8 cellular contexts compared by ENCODE assay signal in the genomic region with DNA sequence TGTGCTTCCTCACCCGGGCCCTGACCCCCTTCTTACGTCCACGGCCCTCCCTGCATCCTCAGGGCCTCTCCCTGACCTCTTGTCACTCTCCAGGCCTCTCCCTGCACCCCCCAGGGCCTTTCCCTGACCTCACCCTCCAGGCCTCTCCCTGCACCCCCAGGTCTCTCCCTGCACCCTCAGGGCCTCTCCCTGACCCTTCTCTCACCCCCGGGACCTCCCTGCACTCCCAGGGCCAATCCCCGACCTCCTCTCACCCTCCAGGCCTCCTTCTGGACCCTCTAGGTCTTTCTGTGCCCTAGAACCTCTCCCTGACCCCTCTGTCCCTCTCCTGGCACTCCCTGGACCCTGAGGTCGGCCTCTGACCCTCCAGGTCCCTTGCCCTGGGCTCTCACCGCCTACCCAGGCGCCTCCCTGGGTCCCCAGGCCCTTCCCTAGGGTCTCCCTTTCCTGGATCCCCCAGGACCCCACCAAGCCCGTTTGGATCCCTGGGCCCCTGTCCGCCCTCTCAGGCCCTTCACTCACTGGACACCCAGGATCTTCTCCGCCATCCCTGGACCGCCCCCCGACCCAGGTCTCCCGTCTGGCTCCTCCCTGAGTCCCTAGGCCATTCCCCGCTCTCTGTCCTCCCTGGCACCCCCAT. TPM values are rescaled to one million over a fixed set of nuclear protein-coding genes. Genes with fewer than 3 reads are reported as not detected.
A peak's percentile ranks its signal among the peaks of the same experiment; 100 is the strongest.
DNase-seq lines count a peak whose midpoint lies in the region; ATAC-seq, FAIRE-seq and TF ChIP-seq lines count a peak whose summit lies in the region.

No MANE protein-coding gene starts in this region.

- H3K27me3 ChIP-seq in H7 (ENCODE audit: control insufficient read depth, insufficient read depth, low read length) (no peaks in the 10 kb centered on the region), SJCRH30 (no peaks in the 10 kb centered on the region), pancreas (no peaks in the 10 kb centered on the region)

- no peak for TF ChIP-seq CTCF in pancreas (IDR thresholded peaks at IDR 0.05)
- no peak for TF ChIP-seq CTCF in GM10248 (IDR thresholded peaks at IDR 0.05; ENCODE audit: control extremely low read depth, extremely low read depth, low read depth, missing control alignments)

- intact Hi-C loops in pancreas (cut with DNase I): no loop called here

- POLR2A ChIA-PET in GM10248 (lab: Yijun Ruan, JAX): interaction anchor here (1.3 to 1.8 kb wide), 2 partner anchors 65 to 67 kb away, joined by 7 to 12 read pairs; a partner anchor contains a TSS

- 4 to 5% methylated on average over 15 of the region's 15 CpGs for WGBS in pancreas, 2 donors

- no peaks in the 10 kb centered on the region for H3K9me3 ChIP-seq in SJCRH30 (replicated peaks)
- no peaks in the 10 kb centered on the region for H3K9me3 ChIP-seq in pancreas

- H3K36me3 ChIP-seq in H7 (replicated peaks; ENCODE audit: control insufficient read depth, insufficient read depth, low read length): peaks cover 16% of the 10 kb centered on the region
- H3K36me3 ChIP-seq in SJCRH30: peaks cover 4% of the 10 kb centered on the region; the same call in 1 of the 2 replicates
- peaks cover 0 to 4% (median 0%) of the 10 kb centered on the region in 3 donors for H3K36me3 ChIP-seq in pancreas

- ATAC-seq in pancreas (no peak), HG03571 (IDR thresholded peaks at IDR 0.05; ENCODE audit: unreplicated experiment) (no peak)

- FAIRE-seq in pancreas (lab: Jason Lieb, UNC): no peak

- H3K27ac ChIP-seq in SJCRH30 (peak overlapping the region; percentile 51), epithelial cell of prostate (peak overlapping the region; percentile 100), pancreas (peak overlapping the region; percentile 62 to 98 (median 89))

- H3K4me3 ChIP-seq in H7 (ENCODE audit: insufficient read depth, low read depth, low read length) (peak overlapping the region; percentile 73), SJCRH30 (peak overlapping the region; percentile 73), pancreas (peak overlapping the region; percentile 35 to 62 (median 55))

- CTCF ChIA-PET in GM10248 (lab: Yijun Ruan, JAX): interaction anchor here (1.0 to 4.3 kb wide), 6 partner anchors 38 to 127 kb away, joined by 3 to 43 read pairs (median 6); a partner anchor contains a TSS

- DNase-seq in H7 (peak; percentile 83), SJCRH30 (peak; percentile 35 to 43), epithelial cell of prostate (ENCODE audit: low read depth, low spot score) (no peak), pancreas (peak in 5 of 6 donors; percentile 43 to 79 (median 46)), NCI-H1048 (lab: John Stamatoyannopoulos, UW) (no peak), GM10248 (ENCODE audit: extremely low spot score) (no peak), NCI-H82 (lab: John Stamatoyannopoulos, UW) (no peak)

- H3K4me1 ChIP-seq in SJCRH30: peaks cover 22% of the 10 kb centered on the region
- H3K4me1 ChIP-seq in pancreas: no peaks in the 10 kb centered on the region

RNA-seq across cellular contexts. Expression of a gene that starts 0.6 kb away (rescaled TPM):
- total RNA-seq in H7 (2014; rRNA removed; shearing (Covaris generic)): 36.1 and 58.9 TPM in 2 replicates
- 21.2 and 21.6 TPM in 2 replicates for total RNA-seq in SJCRH30 (2014; rRNA removed; shearing (Covaris generic))
- total RNA-seq in pancreas: 10 to 100 TPM in 2 of 6 donors, 1 to 10 TPM in 4; 4.3 to 12.6 (median 6.9) TPM
- 10 to 100 TPM; 22.3 to 27.4 TPM for polyA plus RNA-seq in pancreas

RNA-seq across cellular contexts. Expression of a gene that starts 14.3 kb away (rescaled TPM):
- total RNA-seq in H7 (2014; rRNA removed; shearing (Covaris generic)): 0.17 and 0.30 TPM in 2 replicates
- 0.45 TPM in 1 of 2 replicates, not detected in the other for total RNA-seq in SJCRH30 (2014; rRNA removed; shearing (Covaris generic))
- total RNA-seq in pancreas: under 1 TPM in 1 of 6 donors, not detected in 5; 0.62 TPM
- polyA plus RNA-seq in pancreas: under 1 TPM; 0.28 to 0.42 TPM

RNA-seq across cellular contexts. Expression of a gene that starts 15.1 kb away (rescaled TPM):
- total RNA-seq in H7 (2014; rRNA removed; shearing (Covaris generic)): 0.24 TPM in 1 of 2 replicates, not detected in the other
- total RNA-seq in SJCRH30 (2014; rRNA removed; shearing (Covaris generic)): not detected in 2 replicates
- 1 to 10 TPM in 1 of 6 donors, under 1 TPM in 2, not detected in 3; 0.32 to 1.3 (median 0.83) TPM for total RNA-seq in pancreas
- polyA plus RNA-seq in pancreas: under 1 TPM in 1 of 2 donors, not detected in 1; 0.14 TPM

RNA-seq across cellular contexts. Expression of a gene that starts 22.8 kb away (rescaled TPM):
- total RNA-seq in H7 (2014; rRNA removed; shearing (Covaris generic)): not detected in 2 replicates
- not detected in 2 replicates for total RNA-seq in SJCRH30 (2014; rRNA removed; shearing (Covaris generic))
- total RNA-seq in pancreas: not detected
- not detected for polyA plus RNA-seq in pancreas

RNA-seq across cellular contexts. Expression of a gene that starts 30.0 kb away (rescaled TPM):
- 0.59 and 1.2 TPM in 2 replicates for total RNA-seq in H7 (2014; rRNA removed; shearing (Covaris generic))
- 16.7 and 17.8 TPM in 2 replicates for total RNA-seq in SJCRH30 (2014; rRNA removed; shearing (Covaris generic))
- under 1 TPM in 3 of 6 donors, not detected in 3; 0.20 to 0.41 (median 0.37) TPM for total RNA-seq in pancreas
- under 1 TPM; 0.16 to 0.19 TPM for polyA plus RNA-seq in pancreas

Comparison
In these comparisons a context has a peak if more than half of its experiments do, and no peak if none do; other contexts are left out.
1. DNase-seq: peak in H7 (single experiment), SJCRH30 (2 of 2) and pancreas (5 of 6); none in epithelial cell of prostate (single experiment), NCI-H1048 (single experiment), GM10248 (single experiment) and NCI-H82 (single experiment).
2. Peak in every context shown above with its lines, with median percentiles within 50 percentile points of each other: H3K4me3 ChIP-seq and H3K27ac ChIP-seq.